8 cellular contexts compared by ENCODE assay signal in the genomic region with DNA sequence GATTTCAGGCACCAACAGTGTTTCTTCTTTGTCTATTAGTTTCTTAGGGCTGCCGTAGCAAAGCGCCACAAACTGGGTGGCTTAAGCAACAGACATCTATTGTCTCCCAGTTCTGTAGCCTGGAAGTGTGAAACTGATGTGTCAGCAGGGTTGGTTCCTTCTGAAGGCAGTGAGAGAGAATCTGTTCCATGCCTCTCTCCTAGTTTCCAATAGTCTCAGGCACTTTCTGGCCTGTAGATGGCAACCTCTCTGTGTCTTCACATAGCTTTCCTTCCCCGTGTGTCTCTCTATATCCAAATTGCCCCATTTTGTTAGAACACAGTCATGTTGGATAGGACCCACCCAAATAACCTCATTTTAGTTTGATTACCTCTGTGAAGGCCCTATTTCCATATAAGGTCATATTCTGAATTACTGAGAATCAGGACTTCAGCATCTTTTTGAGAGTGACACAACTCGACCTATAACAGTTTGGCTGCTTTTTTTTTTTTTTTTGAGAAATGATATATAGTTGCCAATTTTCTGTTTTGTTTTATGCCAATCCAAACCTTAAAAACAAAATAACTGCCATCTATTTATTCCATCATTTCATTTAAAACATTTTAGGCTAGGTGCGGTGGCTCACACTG.
A peak's percentile ranks its signal among the peaks of the same experiment; 100 is the strongest.
DNase-seq lines count a peak whose midpoint lies in the region; ATAC-seq and TF ChIP-seq lines count a peak whose summit lies in the region.

No MANE protein-coding gene starts in this region.

- H3K36me3 ChIP-seq in Karpas-422 (ENCODE audit: insufficient read depth, low read length) (no peaks in the 10 kb centered on the region), transverse colon (no peaks in the 10 kb centered on the region), ascending aorta (no peaks in the 10 kb centered on the region)

- in situ Hi-C loops in transverse colon (cut with MboI; ENCODE audit: low pct_ligation_motif_present in 1 of 4, low pct_unique_long_range_greater_than_20kb in 1 of 4, low sequenced_read_pairs in 3 of 4) = no loop called here

- TF ChIP-seq EP300 in transverse colon (IDR thresholded peaks at IDR 0.05; ENCODE audit: low read depth) = no peak

- TF ChIP-seq POLR2A in transverse colon (IDR thresholded peaks at IDR 0.05) = no peak

- H3K4me2 ChIP-seq in Karpas-422 (ENCODE audit: low read depth, low read length, poor library complexity, severe bottlenecking) = no peak overlapping the region

- TF ChIP-seq CTCF in AG09319 (IDR thresholded peaks at IDR 0.05; ENCODE audit: low read depth, low read length) (peak; percentile 66), transverse colon (IDR thresholded peaks at IDR 0.05) (peak in 4 of 5 experiments; percentile 15 to 43 (median 36)), ascending aorta (IDR thresholded peaks at IDR 0.05) (peak in 1 of 3 experiments; percentile 13)

- H3K9me3 ChIP-seq in Karpas-422 (ENCODE audit: low read length) (no peaks in the 10 kb centered on the region), transverse colon (no peaks in the 10 kb centered on the region), ascending aorta (no peaks in the 10 kb centered on the region)

- H3K9ac ChIP-seq in Karpas-422 (ENCODE audit: low read length) = no peak overlapping the region

- H3K27ac ChIP-seq in Karpas-422 (ENCODE audit: low read length) (no peak overlapping the region), transverse colon (no peak overlapping the region), ascending aorta (no peak overlapping the region)

- H3K27me3 ChIP-seq in Karpas-422 (ENCODE audit: low read length) (no peaks in the 10 kb centered on the region), transverse colon (no peaks in the 10 kb centered on the region), ascending aorta (no peaks in the 10 kb centered on the region)

- WGBS in transverse colon (ENCODE audit: low coverage in 1 of 2), 2 donors = 65 to 70% methylated on average over 5 of the region's 5 CpGs

- ATAC-seq in GM18519 (IDR thresholded peaks at IDR 0.05; ENCODE audit: low FRiP score, unreplicated experiment) (peak; percentile 48), left ventricle myocardium superior (peak; percentile 64)

- H2AFZ ChIP-seq in Karpas-422 (ENCODE audit: low read length) = no peak overlapping the region

- DNase-seq in AG09319 (ENCODE audit: extremely low read depth, low read depth) (peak; percentile 2), Karpas-422 (peak; percentile 86), SW 1271 (lab: John Stamatoyannopoulos, UW) (peak; percentile 27 to 67), left ventricle myocardium superior (no peak), transverse colon (peak; percentile 27), ascending aorta (ENCODE audit: low spot score in 2 of 2) (no peak), NK-92 (lab: John Stamatoyannopoulos, UW; ENCODE audit: unreplicated experiment) (no peak)

- H3K79me2 ChIP-seq in Karpas-422 (ENCODE audit: low read length) = no peaks in the 10 kb centered on the region

- H3K4me3 ChIP-seq in Karpas-422 (ENCODE audit: low read length) (no peak overlapping the region), transverse colon (no peak overlapping the region), ascending aorta (no peak overlapping the region)

- H3K4me1 ChIP-seq in Karpas-422 (ENCODE audit: low read length) (no peaks in the 10 kb centered on the region), transverse colon (no peaks in the 10 kb centered on the region), ascending aorta (no peaks in the 10 kb centered on the region)

- intact Hi-C loops in left ventricle myocardium superior (cut with micrococcal nuclease) (no loop called here), transverse colon (cut with DNase I; ENCODE audit: low total_unique reads) (no loop called here), ascending aorta (cut with DNase I) (no loop called here)

- no peaks in the 10 kb centered on the region for H4K20me1 ChIP-seq in Karpas-422 (ENCODE audit: insufficient read depth, low read depth, low read length)

- H3K9me2 ChIP-seq in Karpas-422 (replicated peaks; ENCODE audit: insufficient read depth, low read length) = no peaks in the 10 kb centered on the region

Comparison
In these comparisons a context has a peak if more than half of its experiments do, and no peak if none do; other contexts are left out.
1. DNase-seq: peak in AG09319 (single experiment), Karpas-422 (single experiment), SW 1271 (2 of 2) and transverse colon (single experiment); none in left ventricle myocardium superior (single experiment), ascending aorta (0 of 2) and NK-92 (single experiment).